Comparison of ENCODE assay signal across 1 cellular context in the genomic region with DNA sequence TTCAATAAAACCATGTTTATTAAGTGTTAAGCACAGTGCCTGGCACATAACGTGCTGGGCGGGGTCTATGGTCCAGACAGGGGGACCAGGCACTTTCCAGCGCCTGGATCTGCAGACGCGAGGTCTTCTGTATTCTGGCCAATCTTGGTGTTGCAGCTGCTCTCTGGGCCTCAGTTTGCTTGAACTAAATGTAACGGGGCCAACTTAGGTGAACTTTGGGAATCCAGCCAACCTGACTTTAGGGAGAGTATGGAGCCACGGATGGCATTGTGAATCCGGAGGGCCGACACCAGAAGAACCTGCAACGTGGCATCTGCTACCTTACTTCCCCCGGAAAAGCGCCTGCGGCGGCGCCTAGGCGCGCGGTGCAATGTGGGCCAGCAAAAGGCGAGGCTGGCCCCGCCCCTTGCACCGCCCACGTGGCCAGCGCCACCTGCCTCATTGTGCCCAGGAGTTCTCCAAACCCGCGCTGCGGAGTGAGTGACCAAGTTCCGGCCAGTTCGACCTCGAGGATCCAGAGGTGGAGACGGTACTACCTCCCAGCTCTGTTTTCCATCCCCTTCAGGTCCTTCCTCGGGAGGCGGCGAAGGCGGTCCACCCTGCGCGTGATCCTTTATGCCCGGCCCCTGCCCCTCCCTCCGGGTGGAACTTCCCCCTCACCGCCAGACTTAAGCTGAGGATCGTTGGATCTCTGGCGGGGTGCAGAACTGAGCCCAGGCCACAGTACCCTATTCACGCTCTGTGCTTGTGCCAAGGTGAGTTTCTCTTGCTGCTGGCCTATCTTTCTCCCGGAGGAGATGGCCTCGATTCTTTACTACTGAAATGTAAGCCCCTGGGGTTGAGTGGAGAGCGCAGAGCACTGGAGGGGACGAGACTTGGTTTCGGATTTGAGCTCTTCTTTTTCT.
TF ChIP-seq lines count a peak whose summit lies in the region.

A gene (plus strand): TSS at position 426 of the 905 bp plus-strand sequence. CDS start 10,969 bp downstream, outside the sequence.

TF ChIP-seq in HepG2, 621 proteins besides CTCF, POLR2A, EP300 and RAD21 (continued from another document and continues in another):
- TF ChIP-seq, protein P1, sequence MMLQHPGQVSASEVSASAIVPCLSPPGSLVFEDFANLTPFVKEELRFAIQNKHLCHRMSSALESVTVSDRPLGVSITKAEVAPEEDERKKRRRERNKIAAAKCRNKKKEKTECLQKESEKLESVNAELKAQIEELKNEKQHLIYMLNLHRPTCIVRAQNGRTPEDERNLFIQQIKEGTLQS (CRISPR knock-in tag; IDR thresholded peaks at IDR 0.05), result no peak; the same call in 1 of the 2 replicates
- TF ChIP-seq ZNF749 (CRISPR knock-in tag; IDR thresholded peaks at IDR 0.05; ENCODE audit: borderline replicate concordance) (peak; percentile 91; the same call in 1 of the 2 replicates), TCF7 (IDR thresholded peaks at IDR 0.05; ENCODE audit: low read depth) (no peak), NR2F6 (IDR thresholded peaks at IDR 0.05) (no peak), NR2F6 (CRISPR knock-in tag; IDR thresholded peaks at IDR 0.05) (0 out of 2 replicates have a peak, but pooled peaks have one; percentile 7), ZNF781 (CRISPR knock-in tag; IDR thresholded peaks at IDR 0.05; ENCODE audit: borderline replicate concordance, not compliant biosample characterization) (peak; percentile 72), FOSL1 (CRISPR knock-in tag; IDR thresholded peaks at IDR 0.05; ENCODE audit: borderline replicate concordance) (no peak), ZNF607 (CRISPR knock-in tag; IDR thresholded peaks at IDR 0.05; ENCODE audit: borderline replicate concordance) (peak; percentile 99), YEATS4 (CRISPR knock-in tag; IDR thresholded peaks at IDR 0.05; ENCODE audit: borderline replicate concordance) (peak; percentile 100), GPN1 (CRISPR knock-in tag; IDR thresholded peaks at IDR 0.05; ENCODE audit: borderline replicate concordance) (no peak), ZNF577 (CRISPR knock-in tag; IDR thresholded peaks at IDR 0.05; ENCODE audit: borderline replicate concordance, low read depth) (no peak), ZZZ3 (CRISPR knock-in tag; IDR thresholded peaks at IDR 0.05; ENCODE audit: borderline replicate concordance) (peak; percentile 70; the same call in 1 of the 2 replicates), MED1 (CRISPR knock-in tag; IDR thresholded peaks at IDR 0.05) (peak; percentile 77), ZNF768 (CRISPR knock-in tag; IDR thresholded peaks at IDR 0.05) (peak; percentile 68; the same call in 1 of the 2 replicates), NFRKB (IDR thresholded peaks at IDR 0.05) (no peak), MIXL1 (CRISPR knock-in tag; IDR thresholded peaks at IDR 0.05) (peak; percentile 65), POLR2AphosphoS5 (IDR thresholded peaks at IDR 0.05; ENCODE audit: low read depth, low read length) (peak; percentile 98), PITX1 (CRISPR knock-in tag; IDR thresholded peaks at IDR 0.05) (peak; percentile 87), HOXD1 (CRISPR knock-in tag; IDR thresholded peaks at IDR 0.05) (peak; percentile 76), TAF1 (CRISPR knock-in tag; IDR thresholded peaks at IDR 0.05) (peak; percentile 92), NCOA5 (CRISPR knock-in tag; IDR thresholded peaks at IDR 0.05) (no peak), MAFG (CRISPR knock-in tag; IDR thresholded peaks at IDR 0.05) (no peak), AHR (CRISPR knock-in tag; IDR thresholded peaks at IDR 0.05) (no peak), TCF12 (IDR thresholded peaks at IDR 0.05) (no peak), TCF12 (CRISPR knock-in tag; IDR thresholded peaks at IDR 0.05) (peak; percentile 90), CBX5 (CRISPR knock-in tag; IDR thresholded peaks at IDR 0.05; ENCODE audit: borderline replicate concordance) (peak; percentile 38; the same call in 1 of the 2 replicates), SMC3 (IDR thresholded peaks at IDR 0.05; ENCODE audit: low read length) (no peak; the same call in 1 of the 2 replicates), GATA4 (IDR thresholded peaks at IDR 0.05; ENCODE audit: borderline replicate concordance, low read depth) (peak; percentile 74), SMAD9 (CRISPR knock-in tag; IDR thresholded peaks at IDR 0.05) (0 out of 2 replicates have a peak, but pooled peaks have one; percentile 61), CREB1 (IDR thresholded peaks at IDR 0.05) (0 out of 2 replicates have a peak, but pooled peaks have one; percentile 5), CREB1 (CRISPR knock-in tag; IDR thresholded peaks at IDR 0.05) (peak; percentile 65), ISX (CRISPR knock-in tag; conservative IDR thresholded peaks at IDR 0.05) (peak; percentile 84; the same call in 1 of the 2 replicates), MTF1 (CRISPR knock-in tag; IDR thresholded peaks at IDR 0.05) (no peak), RARA (CRISPR knock-in tag; IDR thresholded peaks at IDR 0.05) (peak; percentile 46; the same call in 1 of the 2 replicates), POLR2AphosphoS2 (IDR thresholded peaks at IDR 0.05; ENCODE audit: low read depth, low read length) (no peak), CREM (IDR thresholded peaks at IDR 0.05) (peak; percentile 48), CREM (CRISPR knock-in tag; IDR thresholded peaks at IDR 0.05) (no peak), CC2D1A (CRISPR knock-in tag; IDR thresholded peaks at IDR 0.05) (no peak), ZNF720 (CRISPR knock-in tag; IDR thresholded peaks at IDR 0.05) (no peak)
- TF ChIP-seq, protein P2, sequence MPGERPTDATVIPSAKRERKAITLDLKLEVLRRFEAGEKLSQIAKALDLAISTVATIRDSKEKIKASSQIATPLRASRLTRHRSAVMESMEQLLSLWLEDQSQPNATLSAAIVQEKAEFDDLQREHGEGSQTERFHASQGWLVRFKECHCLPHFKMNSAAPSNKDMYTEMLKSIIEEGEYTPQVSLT (CRISPR knock-in tag; IDR thresholded peaks at IDR 0.05; ENCODE audit: borderline replicate concordance, low read depth), result peak; percentile 78; the same call in 1 of the 2 replicates
- TF ChIP-seq, protein P3, sequence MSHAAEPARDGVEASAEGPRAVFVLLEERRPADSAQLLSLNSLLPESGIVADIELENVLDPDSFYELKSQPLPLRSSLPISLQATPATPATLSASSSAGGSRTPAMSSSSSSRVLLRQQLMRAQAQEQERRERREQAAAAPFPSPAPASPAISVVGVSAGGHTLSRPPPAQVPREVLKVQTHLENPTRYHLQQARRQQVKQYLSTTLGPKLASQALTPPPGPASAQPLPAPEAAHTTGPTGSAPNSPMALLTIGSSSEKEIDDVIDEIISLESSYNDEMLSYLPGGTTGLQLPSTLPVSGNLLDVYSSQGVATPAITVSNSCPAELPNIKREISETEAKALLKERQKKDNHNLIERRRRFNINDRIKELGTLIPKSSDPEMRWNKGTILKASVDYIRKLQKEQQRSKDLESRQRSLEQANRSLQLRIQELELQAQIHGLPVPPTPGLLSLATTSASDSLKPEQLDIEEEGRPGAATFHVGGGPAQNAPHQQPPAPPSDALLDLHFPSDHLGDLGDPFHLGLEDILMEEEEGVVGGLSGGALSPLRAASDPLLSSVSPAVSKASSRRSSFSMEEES (CRISPR knock-in tag; IDR thresholded peaks at IDR 0.05), result peak; percentile 77; the same call in 1 of the 2 replicates
- TF ChIP-seq, protein P4, sequence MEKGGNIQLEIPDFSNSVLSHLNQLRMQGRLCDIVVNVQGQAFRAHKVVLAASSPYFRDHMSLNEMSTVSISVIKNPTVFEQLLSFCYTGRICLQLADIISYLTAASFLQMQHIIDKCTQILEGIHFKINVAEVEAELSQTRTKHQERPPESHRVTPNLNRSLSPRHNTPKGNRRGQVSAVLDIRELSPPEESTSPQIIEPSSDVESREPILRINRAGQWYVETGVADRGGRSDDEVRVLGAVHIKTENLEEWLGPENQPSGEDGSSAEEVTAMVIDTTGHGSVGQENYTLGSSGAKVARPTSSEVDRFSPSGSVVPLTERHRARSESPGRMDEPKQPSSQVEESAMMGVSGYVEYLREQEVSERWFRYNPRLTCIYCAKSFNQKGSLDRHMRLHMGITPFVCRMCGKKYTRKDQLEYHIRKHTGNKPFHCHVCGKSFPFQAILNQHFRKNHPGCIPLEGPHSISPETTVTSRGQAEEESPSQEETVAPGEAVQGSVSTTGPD (CRISPR knock-in tag; IDR thresholded peaks at IDR 0.05), result 0 out of 2 replicates have a peak, but pooled peaks have one; percentile 44
- TF ChIP-seq, protein P5, sequence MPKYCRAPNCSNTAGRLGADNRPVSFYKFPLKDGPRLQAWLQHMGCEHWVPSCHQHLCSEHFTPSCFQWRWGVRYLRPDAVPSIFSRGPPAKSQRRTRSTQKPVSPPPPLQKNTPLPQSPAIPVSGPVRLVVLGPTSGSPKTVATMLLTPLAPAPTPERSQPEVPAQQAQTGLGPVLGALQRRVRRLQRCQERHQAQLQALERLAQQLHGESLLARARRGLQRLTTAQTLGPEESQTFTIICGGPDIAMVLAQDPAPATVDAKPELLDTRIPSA (CRISPR knock-in tag; IDR thresholded peaks at IDR 0.05; ENCODE audit: borderline replicate concordance), result peak; percentile 98
- TF ChIP-seq, protein P6, sequence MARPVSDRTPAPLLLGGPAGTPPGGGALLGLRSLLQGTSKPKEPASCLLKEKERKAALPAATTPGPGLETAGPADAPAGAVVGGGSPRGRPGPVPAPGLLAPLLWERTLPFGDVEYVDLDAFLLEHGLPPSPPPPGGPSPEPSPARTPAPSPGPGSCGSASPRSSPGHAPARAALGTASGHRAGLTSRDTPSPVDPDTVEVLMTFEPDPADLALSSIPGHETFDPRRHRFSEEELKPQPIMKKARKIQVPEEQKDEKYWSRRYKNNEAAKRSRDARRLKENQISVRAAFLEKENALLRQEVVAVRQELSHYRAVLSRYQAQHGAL (CRISPR knock-in tag; IDR thresholded peaks at IDR 0.05; ENCODE audit: not compliant biosample characterization), result peak; percentile 63
- TF ChIP-seq, protein P7, sequence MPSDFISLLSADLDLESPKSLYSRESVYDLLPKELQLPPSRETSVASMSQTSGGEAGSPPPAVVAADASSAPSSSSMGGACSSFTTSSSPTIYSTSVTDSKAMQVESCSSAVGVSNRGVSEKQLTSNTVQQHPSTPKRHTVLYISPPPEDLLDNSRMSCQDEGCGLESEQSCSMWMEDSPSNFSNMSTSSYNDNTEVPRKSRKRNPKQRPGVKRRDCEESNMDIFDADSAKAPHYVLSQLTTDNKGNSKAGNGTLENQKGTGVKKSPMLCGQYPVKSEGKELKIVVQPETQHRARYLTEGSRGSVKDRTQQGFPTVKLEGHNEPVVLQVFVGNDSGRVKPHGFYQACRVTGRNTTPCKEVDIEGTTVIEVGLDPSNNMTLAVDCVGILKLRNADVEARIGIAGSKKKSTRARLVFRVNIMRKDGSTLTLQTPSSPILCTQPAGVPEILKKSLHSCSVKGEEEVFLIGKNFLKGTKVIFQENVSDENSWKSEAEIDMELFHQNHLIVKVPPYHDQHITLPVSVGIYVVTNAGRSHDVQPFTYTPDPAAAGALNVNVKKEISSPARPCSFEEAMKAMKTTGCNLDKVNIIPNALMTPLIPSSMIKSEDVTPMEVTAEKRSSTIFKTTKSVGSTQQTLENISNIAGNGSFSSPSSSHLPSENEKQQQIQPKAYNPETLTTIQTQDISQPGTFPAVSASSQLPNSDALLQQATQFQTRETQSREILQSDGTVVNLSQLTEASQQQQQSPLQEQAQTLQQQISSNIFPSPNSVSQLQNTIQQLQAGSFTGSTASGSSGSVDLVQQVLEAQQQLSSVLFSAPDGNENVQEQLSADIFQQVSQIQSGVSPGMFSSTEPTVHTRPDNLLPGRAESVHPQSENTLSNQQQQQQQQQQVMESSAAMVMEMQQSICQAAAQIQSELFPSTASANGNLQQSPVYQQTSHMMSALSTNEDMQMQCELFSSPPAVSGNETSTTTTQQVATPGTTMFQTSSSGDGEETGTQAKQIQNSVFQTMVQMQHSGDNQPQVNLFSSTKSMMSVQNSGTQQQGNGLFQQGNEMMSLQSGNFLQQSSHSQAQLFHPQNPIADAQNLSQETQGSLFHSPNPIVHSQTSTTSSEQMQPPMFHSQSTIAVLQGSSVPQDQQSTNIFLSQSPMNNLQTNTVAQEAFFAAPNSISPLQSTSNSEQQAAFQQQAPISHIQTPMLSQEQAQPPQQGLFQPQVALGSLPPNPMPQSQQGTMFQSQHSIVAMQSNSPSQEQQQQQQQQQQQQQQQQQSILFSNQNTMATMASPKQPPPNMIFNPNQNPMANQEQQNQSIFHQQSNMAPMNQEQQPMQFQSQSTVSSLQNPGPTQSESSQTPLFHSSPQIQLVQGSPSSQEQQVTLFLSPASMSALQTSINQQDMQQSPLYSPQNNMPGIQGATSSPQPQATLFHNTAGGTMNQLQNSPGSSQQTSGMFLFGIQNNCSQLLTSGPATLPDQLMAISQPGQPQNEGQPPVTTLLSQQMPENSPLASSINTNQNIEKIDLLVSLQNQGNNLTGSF (CRISPR knock-in tag; IDR thresholded peaks at IDR 0.05), result no peak; the same call in 1 of the 2 replicates
- TF ChIP-seq, protein P8, sequence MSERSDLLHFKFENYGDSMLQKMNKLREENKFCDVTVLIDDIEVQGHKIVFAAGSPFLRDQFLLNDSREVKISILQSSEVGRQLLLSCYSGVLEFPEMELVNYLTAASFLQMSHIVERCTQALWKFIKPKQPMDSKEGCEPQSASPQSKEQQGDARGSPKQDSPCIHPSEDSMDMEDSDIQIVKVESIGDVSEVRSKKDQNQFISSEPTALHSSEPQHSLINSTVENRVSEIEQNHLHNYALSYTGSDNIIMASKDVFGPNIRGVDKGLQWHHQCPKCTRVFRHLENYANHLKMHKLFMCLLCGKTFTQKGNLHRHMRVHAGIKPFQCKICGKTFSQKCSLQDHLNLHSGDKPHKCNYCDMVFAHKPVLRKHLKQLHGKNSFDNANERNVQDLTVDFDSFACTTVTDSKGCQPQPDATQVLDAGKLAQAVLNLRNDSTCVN (CRISPR knock-in tag; IDR thresholded peaks at IDR 0.05; ENCODE audit: borderline replicate concordance), result peak; percentile 79; the same call in 1 of the 2 replicates
- TF ChIP-seq, protein P9, sequence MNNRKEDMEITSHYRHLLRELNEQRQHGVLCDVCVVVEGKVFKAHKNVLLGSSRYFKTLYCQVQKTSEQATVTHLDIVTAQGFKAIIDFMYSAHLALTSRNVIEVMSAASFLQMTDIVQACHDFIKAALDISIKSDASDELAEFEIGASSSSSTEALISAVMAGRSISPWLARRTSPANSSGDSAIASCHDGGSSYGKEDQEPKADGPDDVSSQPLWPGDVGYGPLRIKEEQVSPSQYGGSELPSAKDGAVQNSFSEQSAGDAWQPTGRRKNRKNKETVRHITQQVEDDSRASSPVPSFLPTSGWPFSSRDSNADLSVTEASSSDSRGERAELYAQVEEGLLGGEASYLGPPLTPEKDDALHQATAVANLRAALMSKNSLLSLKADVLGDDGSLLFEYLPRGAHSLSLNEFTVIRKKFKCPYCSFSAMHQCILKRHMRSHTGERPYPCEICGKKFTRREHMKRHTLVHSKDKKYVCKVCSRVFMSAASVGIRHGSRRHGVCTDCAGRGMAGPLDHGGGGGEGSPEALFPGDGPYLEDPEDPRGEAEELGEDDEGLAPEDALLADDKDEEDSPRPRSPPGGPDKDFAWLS (CRISPR knock-in tag; IDR thresholded peaks at IDR 0.05; ENCODE audit: borderline replicate concordance), result no peak
- TF ChIP-seq, protein P10, sequence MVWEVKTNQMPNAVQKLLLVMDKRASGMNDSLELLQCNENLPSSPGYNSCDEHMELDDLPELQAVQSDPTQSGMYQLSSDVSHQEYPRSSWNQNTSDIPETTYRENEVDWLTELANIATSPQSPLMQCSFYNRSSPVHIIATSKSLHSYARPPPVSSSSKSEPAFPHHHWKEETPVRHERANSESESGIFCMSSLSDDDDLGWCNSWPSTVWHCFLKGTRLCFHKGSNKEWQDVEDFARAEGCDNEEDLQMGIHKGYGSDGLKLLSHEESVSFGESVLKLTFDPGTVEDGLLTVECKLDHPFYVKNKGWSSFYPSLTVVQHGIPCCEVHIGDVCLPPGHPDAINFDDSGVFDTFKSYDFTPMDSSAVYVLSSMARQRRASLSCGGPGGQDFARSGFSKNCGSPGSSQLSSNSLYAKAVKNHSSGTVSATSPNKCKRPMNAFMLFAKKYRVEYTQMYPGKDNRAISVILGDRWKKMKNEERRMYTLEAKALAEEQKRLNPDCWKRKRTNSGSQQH (CRISPR knock-in tag; IDR thresholded peaks at IDR 0.05; ENCODE audit: low read depth), result peak; percentile 83; the same call in 1 of the 2 replicates
